Comparison of ENCODE assay signal across 1 cellular context in the genomic region with DNA sequence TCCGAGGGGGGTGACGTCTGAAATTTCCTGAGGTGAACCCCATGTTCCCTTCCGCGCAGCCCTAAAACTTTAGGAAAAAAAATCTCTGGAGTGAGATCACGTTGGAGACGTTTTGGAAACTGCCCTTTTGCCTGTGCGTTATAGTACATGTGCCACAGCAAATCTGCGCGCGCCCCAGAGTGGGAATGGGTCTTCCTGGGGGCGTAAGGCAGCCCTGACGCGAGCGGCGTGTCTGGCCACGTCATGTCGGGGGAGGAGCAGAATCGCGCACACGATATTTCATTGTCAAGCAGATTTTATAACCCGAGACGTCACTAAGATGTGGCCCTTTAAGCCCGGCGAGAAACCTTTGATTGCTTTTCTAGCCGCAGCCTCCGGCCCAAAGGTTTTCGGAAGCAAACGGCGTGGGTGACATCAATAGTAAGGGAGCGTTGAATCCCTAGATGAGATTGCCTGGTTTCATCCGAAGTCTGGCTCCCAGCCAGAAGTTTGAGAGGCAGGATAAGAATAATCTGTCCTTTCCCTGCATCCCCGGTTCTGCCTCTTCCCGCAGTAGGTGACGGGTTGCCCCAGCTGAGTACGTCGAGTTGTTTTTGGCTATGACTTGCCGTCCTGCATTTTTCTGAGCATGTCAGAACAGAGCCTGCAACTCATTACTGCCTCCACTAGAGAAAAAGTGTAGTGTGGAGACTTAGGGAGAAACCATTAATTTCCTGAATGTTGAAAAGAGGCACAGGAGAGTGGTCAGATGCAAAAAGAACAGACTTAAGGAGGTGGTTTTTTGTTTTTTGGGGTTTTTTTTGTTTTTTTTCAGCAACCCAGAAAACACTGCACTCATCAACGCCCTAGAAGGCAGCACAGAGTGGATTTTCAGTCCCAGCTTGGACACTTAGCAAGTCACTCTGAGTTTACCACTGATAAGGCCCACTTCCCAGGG.
A peak's percentile ranks its signal among the peaks of the same experiment; 100 is the strongest.
TF ChIP-seq lines count a peak whose summit lies in the region.

No MANE protein-coding gene starts in this region.

TF ChIP-seq in K562, 482 proteins besides CTCF, POLR2A, EP300 and RAD21 (continued from another document and continues in another):
- TF ChIP-seq ZFP36 (IDR thresholded peaks at IDR 0.05; ENCODE audit: low read depth, low read length, partially characterized antibody) (no peak), IRF1 (CRISPR knock-in tag; IDR thresholded peaks at IDR 0.05; ENCODE audit: borderline replicate concordance) (no peak), HNRNPUL1 (IDR thresholded peaks at IDR 0.05; ENCODE audit: low read length) (no peak), PHF21A (IDR thresholded peaks at IDR 0.05; ENCODE audit: borderline replicate concordance, low read depth) (no peak; the same call in 1 of the 2 replicates), CTBP1 (IDR thresholded peaks at IDR 0.05; ENCODE audit: borderline replicate concordance) (peak; percentile 67), ILK (tag; IDR thresholded peaks at IDR 0.05; ENCODE audit: borderline replicate concordance, low read depth) (no peak), ZNF551 (CRISPR knock-in tag; IDR thresholded peaks at IDR 0.05) (no peak), STAT5A (IDR thresholded peaks at IDR 0.05; ENCODE audit: borderline replicate concordance, low read length) (no peak), ZBTB12 (CRISPR knock-in tag; IDR thresholded peaks at IDR 0.05) (peak; percentile 90), ZNF586 (CRISPR knock-in tag; conservative IDR thresholded peaks at IDR 0.05) (no peak), KDM5B (IDR thresholded peaks at IDR 0.05; ENCODE audit: insufficient replicate concordance, low read depth, low read length) (peak; percentile 39), HNRNPH1 (optimal IDR thresholded peaks at IDR 0.05; ENCODE audit: low read depth, low read length) (no peak), CXXC5 (CRISPR knock-in tag; IDR thresholded peaks at IDR 0.05) (peak; percentile 95), DEAF1 (CRISPR knock-in tag; IDR thresholded peaks at IDR 0.05) (0 out of 2 replicates have a peak, but pooled peaks have one; percentile 21), THRAP3 (IDR thresholded peaks at IDR 0.05; ENCODE audit: borderline replicate concordance) (no peak), HMG20A (CRISPR knock-in tag; conservative IDR thresholded peaks at IDR 0.05) (no peak), CSDE1 (IDR thresholded peaks at IDR 0.05) (peak in 1 of 2 experiments; percentile 56; a peak in 2 of 4 replicates), HDGF (IDR thresholded peaks at IDR 0.05) (no peak), HIVEP1 (CRISPR knock-in tag; IDR thresholded peaks at IDR 0.05) (no peak), PCBP1 (IDR thresholded peaks at IDR 0.05; ENCODE audit: low read depth, low read length, poor library complexity, severe bottlenecking) (no peak), MECOM (CRISPR knock-in tag; IDR thresholded peaks at IDR 0.05) (no peak), CBX1 (IDR thresholded peaks at IDR 0.05; ENCODE audit: low read depth) (no peak), ARID2 (IDR thresholded peaks at IDR 0.05) (no peak), RFX5 (IDR thresholded peaks at IDR 0.05; ENCODE audit: low read depth, low read length) (no peak), HES1 (IDR thresholded peaks at IDR 0.05; ENCODE audit: low read depth) (0 out of 2 replicates have a peak, but pooled peaks have one; percentile 68), ZNF507 (tag; conservative IDR thresholded peaks at IDR 0.05) (no peak), SIX5 (IDR thresholded peaks at IDR 0.05; ENCODE audit: borderline replicate concordance in 1 of 2, insufficient read depth in 1 of 2, low read depth in 1 of 2, low read length in 2 of 2) (0 out of 4 replicates have a peak, but pooled peaks of 1 of the 2 experiments have one; percentile 36), ZBTB26 (CRISPR knock-in tag; IDR thresholded peaks at IDR 0.05) (peak; percentile 6; the same call in 1 of the 2 replicates), NRF1 (conservative IDR thresholded peaks at IDR 0.05 in 1 of 2, IDR thresholded peaks at IDR 0.05 in 1 of 2) (peak; percentile 38 to 60), ZNF785 (CRISPR knock-in tag; IDR thresholded peaks at IDR 0.05) (no peak), HDAC6 (IDR thresholded peaks at IDR 0.05; ENCODE audit: low read depth, low read length) (no peak), TCF3 (CRISPR knock-in tag; IDR thresholded peaks at IDR 0.05) (peak; percentile 58), KLF10 (CRISPR knock-in tag; IDR thresholded peaks at IDR 0.05) (no peak), GATAD2A (IDR thresholded peaks at IDR 0.05) (no peak), MLX (CRISPR knock-in tag; conservative IDR thresholded peaks at IDR 0.05) (no peak), POLR2B (IDR thresholded peaks at IDR 0.05; ENCODE audit: low read depth, partially characterized antibody) (no peak), SREBF2 (CRISPR knock-in tag; IDR thresholded peaks at IDR 0.05) (no peak), VEZF1 (CRISPR knock-in tag; IDR thresholded peaks at IDR 0.05) (peak; percentile 66), SMARCC2 (IDR thresholded peaks at IDR 0.05; ENCODE audit: low read depth) (peak; percentile 46; the same call in 1 of the 2 replicates), GABPA (tag; conservative IDR thresholded peaks at IDR 0.05; ENCODE audit: low read depth) (peak; percentile 43; the same call in 1 of the 2 replicates), ZNF253 (CRISPR knock-in tag; conservative IDR thresholded peaks at IDR 0.05) (no peak), KDM4B (IDR thresholded peaks at IDR 0.05; ENCODE audit: borderline replicate concordance in 2 of 2, low read depth in 1 of 2) (peak in 1 of 2 experiments; percentile 59; a peak in 1 of 4 replicates), CREB1 (IDR thresholded peaks at IDR 0.05) (peak; percentile 97), CREB1 (CRISPR knock-in tag; IDR thresholded peaks at IDR 0.05) (peak; percentile 96), KDM1A (IDR thresholded peaks at IDR 0.05) (peak; percentile 40 to 76; a peak in 3 of 4 replicates), PRDM10 (IDR thresholded peaks at IDR 0.05; ENCODE audit: partially characterized antibody) (peak; percentile 100)
- TF ChIP-seq, protein P1, sequence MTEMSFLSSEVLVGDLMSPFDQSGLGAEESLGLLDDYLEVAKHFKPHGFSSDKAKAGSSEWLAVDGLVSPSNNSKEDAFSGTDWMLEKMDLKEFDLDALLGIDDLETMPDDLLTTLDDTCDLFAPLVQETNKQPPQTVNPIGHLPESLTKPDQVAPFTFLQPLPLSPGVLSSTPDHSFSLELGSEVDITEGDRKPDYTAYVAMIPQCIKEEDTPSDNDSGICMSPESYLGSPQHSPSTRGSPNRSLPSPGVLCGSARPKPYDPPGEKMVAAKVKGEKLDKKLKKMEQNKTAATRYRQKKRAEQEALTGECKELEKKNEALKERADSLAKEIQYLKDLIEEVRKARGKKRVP (CRISPR knock-in tag; IDR thresholded peaks at IDR 0.05), result no peak
- TF ChIP-seq, protein P2, sequence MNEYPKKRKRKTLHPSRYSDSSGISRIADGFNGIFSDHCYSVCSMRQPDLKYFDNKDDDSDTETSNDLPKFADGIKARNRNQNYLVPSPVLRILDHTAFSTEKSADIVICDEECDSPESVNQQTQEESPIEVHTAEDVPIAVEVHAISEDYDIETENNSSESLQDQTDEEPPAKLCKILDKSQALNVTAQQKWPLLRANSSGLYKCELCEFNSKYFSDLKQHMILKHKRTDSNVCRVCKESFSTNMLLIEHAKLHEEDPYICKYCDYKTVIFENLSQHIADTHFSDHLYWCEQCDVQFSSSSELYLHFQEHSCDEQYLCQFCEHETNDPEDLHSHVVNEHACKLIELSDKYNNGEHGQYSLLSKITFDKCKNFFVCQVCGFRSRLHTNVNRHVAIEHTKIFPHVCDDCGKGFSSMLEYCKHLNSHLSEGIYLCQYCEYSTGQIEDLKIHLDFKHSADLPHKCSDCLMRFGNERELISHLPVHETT (CRISPR knock-in tag; conservative IDR thresholded peaks at IDR 0.05 in 1 of 2, IDR thresholded peaks at IDR 0.05 in 1 of 2), result 0 out of 4 replicates have a peak, but pooled peaks of 1 of the 2 experiments have one; percentile 1
